9 cellular contexts compared by ENCODE assay signal in the genomic region with DNA sequence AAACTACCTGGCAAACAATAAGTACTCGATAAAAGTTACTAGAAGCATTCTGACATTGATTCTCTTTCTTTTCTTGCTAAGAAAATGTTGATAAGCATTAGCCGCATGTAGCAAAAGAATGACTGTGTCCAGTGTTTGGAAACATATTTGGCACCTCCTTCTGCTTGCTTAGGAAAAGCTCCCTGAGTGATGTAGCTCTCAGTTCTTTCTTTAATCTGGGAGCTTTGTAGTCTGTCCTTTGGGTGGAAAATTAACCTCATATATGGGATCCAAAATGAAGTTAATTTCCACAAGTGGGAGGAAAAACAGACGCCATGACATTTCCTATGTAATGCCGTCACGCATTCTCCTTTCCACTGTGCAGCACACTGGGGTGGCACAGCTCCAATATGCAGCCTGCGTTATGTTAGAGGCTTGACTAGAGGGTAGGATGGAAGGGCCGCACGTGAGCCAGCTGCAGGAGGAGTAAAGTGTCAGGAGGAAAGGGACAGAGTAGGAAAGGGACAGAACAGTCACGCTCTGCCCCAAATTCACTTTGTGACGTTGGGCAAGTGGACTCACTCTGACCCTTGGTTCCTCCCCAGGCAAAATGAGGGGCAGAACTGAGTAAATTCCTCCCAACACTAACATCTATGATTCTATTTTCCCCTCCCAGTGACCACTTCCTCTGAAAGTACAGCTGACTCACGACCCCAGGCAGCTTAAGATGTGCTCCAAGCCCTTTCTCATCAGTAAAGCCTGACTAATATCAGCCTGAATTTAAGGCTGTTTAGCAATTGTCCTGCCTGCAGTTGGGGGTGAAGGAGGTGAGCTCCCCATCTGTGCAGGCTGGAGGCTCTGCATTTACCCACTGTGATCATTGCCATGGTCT.
A peak's percentile ranks its signal among the peaks of the same experiment; 100 is the strongest.
DNase-seq lines count a peak whose midpoint lies in the region; ATAC-seq and TF ChIP-seq lines count a peak whose summit lies in the region.
"Had no signal": no experiment of that assay in that cellular context is flagged by ENCODE, and none has a peak within 500 bp of the region (broad histone marks: within the 10 kb centered on the region; RNA-seq: fewer than 3 reads in every experiment).

No MANE protein-coding gene starts in this region.

- intact Hi-C loops in Right ventricle myocardium inferior (cut with DNase I) (no loop called here), heart right ventricle (cut with DNase I) (no loop called here), tibial artery (cut with DNase I; ENCODE audit: low total_unique reads) (no loop called here), prostate gland (cut with DNase I) (no loop called here)
- intact Hi-C loops in activated T-helper 1 cell treated with anti-CD3 and anti-CD28 coated beads, Interleukin-12 subunit alpha, Interleukin-12 subunit beta, Interleukin-2, Interleukin-4 antibody, amounts not matched to agents 30 ng/mL and 10 ng/mL and 1 ng/mL, durations not matched to agents 14 hours and 24 hours and 36 hours (cut with micrococcal nuclease), result no loop called here

- TF ChIP-seq CTCF in right atrium auricular region (IDR thresholded peaks at IDR 0.05) (no peak), heart right ventricle (IDR thresholded peaks at IDR 0.05) (no peak), tibial artery (IDR thresholded peaks at IDR 0.05) (no peak), prostate gland (IDR thresholded peaks at IDR 0.05) (no peak)

- no peak overlapping the region for H3K4me3 ChIP-seq in right atrium auricular region
- H3K4me3 ChIP-seq in heart right ventricle, result no peak overlapping the region
- H3K4me3 ChIP-seq in tibial artery, result no peak overlapping the region
- H3K4me3 ChIP-seq in prostate gland, result no peak overlapping the region

- H3K9me3 ChIP-seq in right atrium auricular region (no peaks in the 10 kb centered on the region), heart right ventricle (no peaks in the 10 kb centered on the region), tibial artery (no peaks in the 10 kb centered on the region), prostate gland (no peaks in the 10 kb centered on the region)

- H3K4me1 ChIP-seq in right atrium auricular region (peaks cover 0 to 6% of the 10 kb centered on the region in 2 donors), heart right ventricle (peaks cover 0 to 32% (median 10%) of the 10 kb centered on the region in 9 donors), tibial artery (peaks cover 0 to 31% (median 4%) of the 10 kb centered on the region in 4 donors), prostate gland (replicated peaks) (no peaks in the 10 kb centered on the region)

- H3K4me3 Mint-ChIP-seq in activated T-helper 1 cell treated with anti-CD3 and anti-CD28 coated beads, Interleukin-12 subunit alpha, Interleukin-12 subunit beta, Interleukin-2, Interleukin-4 antibody, amounts not matched to agents 30 ng/mL and 10 ng/mL and 1 ng/mL, durations not matched to agents 14 hours and 24 hours and 36 hours, result no peak overlapping the region
- H3K4me3 Mint-ChIP-seq: naive thymus-derived CD8-positive, alpha-beta T cell had no signal

- TF ChIP-seq POLR2A in prostate gland (IDR thresholded peaks at IDR 0.05), result no peak

- DNase-seq in Right ventricle myocardium inferior (ENCODE audit: missing footprints) (peak; percentile 60), right atrium auricular region (ENCODE audit: low spot score) (no peak), RPMI7951 (ENCODE audit: low read depth) (peak; percentile 99), heart right ventricle (peak; percentile 13 to 20), tibial artery (no peak), NCI-H1436 (lab: John Stamatoyannopoulos, UW) (no peak), prostate gland (ENCODE audit: low spot score) (no peak)
- DNase-seq in activated T-helper 1 cell treated with anti-CD3 and anti-CD28 coated beads, Interleukin-12 subunit alpha, Interleukin-12 subunit beta, Interleukin-2, Interleukin-4 antibody, amounts not matched to agents 30 ng/mL and 10 ng/mL and 1 ng/mL, durations not matched to agents 14 hours and 24 hours and 36 hours (ENCODE audit: low spot score), result no peak
- DNase-seq: naive thymus-derived CD8-positive, alpha-beta T cell had no signal

- H3K27ac Mint-ChIP-seq in activated T-helper 1 cell treated with anti-CD3 and anti-CD28 coated beads, Interleukin-12 subunit alpha, Interleukin-12 subunit beta, Interleukin-2, Interleukin-4 antibody, amounts not matched to agents 30 ng/mL and 10 ng/mL and 1 ng/mL, durations not matched to agents 14 hours and 24 hours and 36 hours, result no peak overlapping the region
- H3K27ac Mint-ChIP-seq: naive thymus-derived CD8-positive, alpha-beta T cell had no signal

- peaks cover 6% of the 10 kb centered on the region for H3K27me3 Mint-ChIP-seq in activated T-helper 1 cell treated with anti-CD3 and anti-CD28 coated beads, Interleukin-12 subunit alpha, Interleukin-12 subunit beta, Interleukin-2, Interleukin-4 antibody, amounts not matched to agents 30 ng/mL and 10 ng/mL and 1 ng/mL, durations not matched to agents 14 hours and 24 hours and 36 hours (ENCODE audit: insufficient read depth)

- H3K27ac ChIP-seq in right atrium auricular region (no peak overlapping the region), heart right ventricle (peak overlapping the region in 4 of 10 donors; percentile 13 to 66 (median 32)), tibial artery (peak overlapping the region; percentile 3 to 45), prostate gland (no peak overlapping the region)

- H3K4me1 Mint-ChIP-seq in activated T-helper 1 cell treated with anti-CD3 and anti-CD28 coated beads, Interleukin-12 subunit alpha, Interleukin-12 subunit beta, Interleukin-2, Interleukin-4 antibody, amounts not matched to agents 30 ng/mL and 10 ng/mL and 1 ng/mL, durations not matched to agents 14 hours and 24 hours and 36 hours (ENCODE audit: low read depth), result no peaks in the 10 kb centered on the region

- H3K27me3 ChIP-seq in right atrium auricular region (no peaks in the 10 kb centered on the region), heart right ventricle (no peaks in the 10 kb centered on the region), tibial artery (no peaks in the 10 kb centered on the region), prostate gland (replicated peaks; ENCODE audit: insufficient read depth) (no peaks in the 10 kb centered on the region)

- ATAC-seq in Right ventricle myocardium inferior (peak; percentile 37), heart right ventricle (peak in 6 of 8 donors; percentile 17 to 62 (median 48))
- ATAC-seq: naive thymus-derived CD8-positive, alpha-beta T cell had no signal

- H3K36me3 ChIP-seq in right atrium auricular region (no peaks in the 10 kb centered on the region), heart right ventricle (no peaks in the 10 kb centered on the region), tibial artery (no peaks in the 10 kb centered on the region), prostate gland (no peaks in the 10 kb centered on the region)

- WGBS in heart right ventricle, 2 donors, result 50 to 59% methylated on average over 11 of the region's 11 CpGs
- WGBS in prostate gland, result 87% methylated on average over 11 of the region's 11 CpGs

- no peaks in the 10 kb centered on the region for H3K36me3 Mint-ChIP-seq in activated T-helper 1 cell treated with anti-CD3 and anti-CD28 coated beads, Interleukin-12 subunit alpha, Interleukin-12 subunit beta, Interleukin-2, Interleukin-4 antibody, amounts not matched to agents 30 ng/mL and 10 ng/mL and 1 ng/mL, durations not matched to agents 14 hours and 24 hours and 36 hours (ENCODE audit: low read depth)
- H3K36me3 Mint-ChIP-seq: naive thymus-derived CD8-positive, alpha-beta T cell had no signal

- no peaks in the 10 kb centered on the region for H3K9me3 Mint-ChIP-seq in activated T-helper 1 cell treated with anti-CD3 and anti-CD28 coated beads, Interleukin-12 subunit alpha, Interleukin-12 subunit beta, Interleukin-2, Interleukin-4 antibody, amounts not matched to agents 30 ng/mL and 10 ng/mL and 1 ng/mL, durations not matched to agents 14 hours and 24 hours and 36 hours

Comparison
In these comparisons a context has a peak if more than half of its experiments do, and no peak if none do; other contexts are left out.
1. DNase-seq: peak in Right ventricle myocardium inferior (single experiment), RPMI7951 (single experiment) and heart right ventricle (2 of 2); none in right atrium auricular region (single experiment), tibial artery (0 of 2), NCI-H1436 (single experiment), activated T-helper 1 cell treated with anti-CD3 and anti-CD28 coated beads, Interleukin-12 subunit alpha, Interleukin-12 subunit beta, Interleukin-2, Interleukin-4 antibody, amounts not matched to agents 30 ng/mL and 10 ng/mL and 1 ng/mL, durations not matched to agents 14 hours and 24 hours and 36 hours (single experiment) and prostate gland (single experiment).
2. H3K27ac ChIP-seq: peak in tibial artery (2 of 2); none in right atrium auricular region (0 of 2) and prostate gland (0 of 2).